Comparison of ENCODE assay signal across 10 cellular contexts in genomic region chr6:137698636-137699035, GRCh38.
DNase-seq lines count a peak whose midpoint lies in the region; ATAC-seq and TF ChIP-seq lines count a peak whose summit lies in the region.
"Had no signal": no experiment of that assay in that cellular context is flagged by ENCODE, and none has a peak within 500 bp of the region (broad histone marks: within the 10 kb centered on the region; RNA-seq: fewer than 3 reads in every experiment).

No MANE protein-coding gene starts in this region.

- peak; percentile 12 for ATAC-seq in GM18502 (IDR thresholded peaks at IDR 0.05; ENCODE audit: poor library complexity, unreplicated experiment)
- no peak for ATAC-seq in GM21381 (IDR thresholded peaks at IDR 0.05; ENCODE audit: unreplicated experiment)

- no peak overlapping the region for H2BK15ac ChIP-seq in H9 (ENCODE audit: low read depth, low read length)

- no peak overlapping the region for H4K91ac ChIP-seq in H9 (ENCODE audit: insufficient read length, low read depth, low read length)

- no CpG with 5 or more reads among the region's 3 CpGs for WGBS in H9 (ENCODE audit: extremely low coverage, insufficient read length, low lambda C conversion rate)

- peak overlapping the region; percentile 91 for H3K27ac Mint-ChIP-seq in T-helper 2 cell treated with Interferon-gamma antibody and Interleukin-4, amounts not matched to agents 5 μg/mL and 100 μg/mL, for 36 hours
- no peak overlapping the region for H3K27ac Mint-ChIP-seq in H9

- H3K79me2 ChIP-seq in ACC112 (ENCODE audit: control insufficient read depth, insufficient read depth, low read length, unreplicated experiment), result no peaks in the 10 kb centered on the region
- no peaks in the 10 kb centered on the region for H3K79me2 ChIP-seq in H9 (ENCODE audit: insufficient read depth, low read length)

- no peak overlapping the region for H4K8ac ChIP-seq in H9 (replicated peaks; ENCODE audit: insufficient read length, low read depth, low read length)

- H4K5ac ChIP-seq in H9 (ENCODE audit: insufficient read length, low read depth, low read length), result no peak overlapping the region

- H3K4me2 ChIP-seq in H9 (ENCODE audit: insufficient read depth, insufficient read length, low read length), result no peak overlapping the region

- no peak overlapping the region for H3K14ac ChIP-seq in H9 (ENCODE audit: insufficient read depth, low read length)

- no peak for DNase-seq in T-helper 2 cell treated with Interferon-gamma antibody and Interleukin-4, amounts not matched to agents 5 μg/mL and 100 μg/mL, for 36 hours (ENCODE audit: low spot score)
- DNase-seq in islet precursor cell (peak; percentile 65), A172 (ENCODE audit: low spot score) (no peak), H9 (no peak), NCI-H748 (lab: John Stamatoyannopoulos, UW; ENCODE audit: unreplicated experiment) (no peak)
- DNase-seq: activated CD4-positive, alpha-beta T cell treated with anti-CD3 and anti-CD28 coated beads, Interleukin-2, amount 50 U/mL, for 1 hour; psoas muscle had no signal

- H3K9me3 Mint-ChIP-seq in T-helper 2 cell treated with Interferon-gamma antibody and Interleukin-4, amounts not matched to agents 5 μg/mL and 100 μg/mL, for 36 hours, result no peaks in the 10 kb centered on the region
- H3K9me3 Mint-ChIP-seq in H9, result no peaks in the 10 kb centered on the region

- no peak for TF ChIP-seq CTCF in H9 (conservative IDR thresholded peaks at IDR 0.05)

- H3K4me1 ChIP-seq in ACC112 (ENCODE audit: control insufficient read depth, insufficient read depth, low read length, unreplicated experiment) (peaks cover 23% of the 10 kb centered on the region), H9 (ENCODE audit: insufficient read depth, low read length) (no peaks in the 10 kb centered on the region)

- H3K23me2 ChIP-seq in H9 (ENCODE audit: insufficient read length, low read depth, low read length, poor library complexity, severe bottlenecking), result no peaks in the 10 kb centered on the region

- no peak overlapping the region for H3K4me3 ChIP-seq in ACC112 (ENCODE audit: low read depth, low read length)
- H3K4me3 ChIP-seq: psoas muscle had no signal

- H3K27ac ChIP-seq in ACC112 (ENCODE audit: low read depth, low read length) (0 out of 2 replicates have a peak overlapping the region, but pooled peaks have one; percentile 12), H9 (ENCODE audit: insufficient read length, low read depth, low read length) (no peak overlapping the region)
- H3K27ac ChIP-seq: psoas muscle had no signal

- H2BK12ac ChIP-seq in H9 (ENCODE audit: insufficient read length, low read depth, low read length), result no peak overlapping the region

- no peak overlapping the region for H3T11ph ChIP-seq in H9 (ENCODE audit: low read length)

- H3K4me3 Mint-ChIP-seq in T-helper 2 cell treated with Interferon-gamma antibody and Interleukin-4, amounts not matched to agents 5 μg/mL and 100 μg/mL, for 36 hours, result peak overlapping the region; percentile 47
- H3K4me3 Mint-ChIP-seq in H9, result no peak overlapping the region

- H3K36me3 ChIP-seq in ACC112 (ENCODE audit: insufficient read depth, low read length), result no peaks in the 10 kb centered on the region

- H3K18ac ChIP-seq in H9 (ENCODE audit: insufficient read length, low read depth, low read length), result no peak overlapping the region

- no peaks in the 10 kb centered on the region for H3K27me3 Mint-ChIP-seq in T-helper 2 cell treated with Interferon-gamma antibody and Interleukin-4, amounts not matched to agents 5 μg/mL and 100 μg/mL, for 36 hours (ENCODE audit: low read depth)
- H3K27me3 Mint-ChIP-seq in H9 (ENCODE audit: low read depth), result no peaks in the 10 kb centered on the region

- H3K4ac ChIP-seq in H9 (ENCODE audit: low read depth, low read length), result no peak overlapping the region

- H3K27me3 ChIP-seq in ACC112 (ENCODE audit: insufficient read depth, low read length), result no peaks in the 10 kb centered on the region
- H3K27me3 ChIP-seq in H9 (ENCODE audit: insufficient read depth, low read length), result no peaks in the 10 kb centered on the region

- H2BK5ac ChIP-seq in H9 (ENCODE audit: insufficient read length, low read length), result no peak overlapping the region

- no peak overlapping the region for H3K9ac ChIP-seq in H9 (ENCODE audit: extremely low read depth, insufficient read length, low read length)

- no peak overlapping the region for H2AK5ac ChIP-seq in H9 (ENCODE audit: insufficient read length, low read length)

- no peak overlapping the region for H2BK20ac ChIP-seq in H9 (ENCODE audit: low read depth, low read length, poor library complexity, severe bottlenecking)

- H4K20me1 ChIP-seq in H9 (ENCODE audit: control insufficient read depth, insufficient read depth, insufficient read length), result no peaks in the 10 kb centered on the region

- H3K79me1 ChIP-seq in H9 (ENCODE audit: insufficient read depth, low read depth, low read length, poor library complexity, severe bottlenecking), result no peaks in the 10 kb centered on the region

- H3K23ac ChIP-seq in H9 (ENCODE audit: insufficient read length, low read depth, low read length), result no peak overlapping the region

- peaks cover 41% of the 10 kb centered on the region for H3K4me1 Mint-ChIP-seq in T-helper 2 cell treated with Interferon-gamma antibody and Interleukin-4, amounts not matched to agents 5 μg/mL and 100 μg/mL, for 36 hours (ENCODE audit: low read depth)
- peaks cover 12 to 18% of the 10 kb centered on the region in 2 experiments for H3K4me1 Mint-ChIP-seq in H9

- no peak overlapping the region for H2BK120ac ChIP-seq in H9 (ENCODE audit: low read depth, low read length, poor library complexity, severe bottlenecking)

- no peaks in the 10 kb centered on the region for H3K36me3 Mint-ChIP-seq in T-helper 2 cell treated with Interferon-gamma antibody and Interleukin-4, amounts not matched to agents 5 μg/mL and 100 μg/mL, for 36 hours (ENCODE audit: low read depth)
- no peaks in the 10 kb centered on the region for H3K36me3 Mint-ChIP-seq in H9 (ENCODE audit: insufficient read depth in 1 of 3, low read depth in 3 of 3)

- peak overlapping the region; percentile 31 for H2AFZ ChIP-seq in ACC112 (ENCODE audit: low read length, unreplicated experiment)
- H2AFZ ChIP-seq in H9 (ENCODE audit: low read length), result no peak overlapping the region

- no peaks in the 10 kb centered on the region for H3K9me3 ChIP-seq in H9 (ENCODE audit: control insufficient read depth, low read depth, low read length)
- H3K9me3 ChIP-seq: psoas muscle had no signal

- no peak overlapping the region for H3K56ac ChIP-seq in H9 (ENCODE audit: insufficient read length, low read depth, low read length)
